Comparison of ENCODE assay signal across 8 cellular contexts in the genomic region with DNA sequence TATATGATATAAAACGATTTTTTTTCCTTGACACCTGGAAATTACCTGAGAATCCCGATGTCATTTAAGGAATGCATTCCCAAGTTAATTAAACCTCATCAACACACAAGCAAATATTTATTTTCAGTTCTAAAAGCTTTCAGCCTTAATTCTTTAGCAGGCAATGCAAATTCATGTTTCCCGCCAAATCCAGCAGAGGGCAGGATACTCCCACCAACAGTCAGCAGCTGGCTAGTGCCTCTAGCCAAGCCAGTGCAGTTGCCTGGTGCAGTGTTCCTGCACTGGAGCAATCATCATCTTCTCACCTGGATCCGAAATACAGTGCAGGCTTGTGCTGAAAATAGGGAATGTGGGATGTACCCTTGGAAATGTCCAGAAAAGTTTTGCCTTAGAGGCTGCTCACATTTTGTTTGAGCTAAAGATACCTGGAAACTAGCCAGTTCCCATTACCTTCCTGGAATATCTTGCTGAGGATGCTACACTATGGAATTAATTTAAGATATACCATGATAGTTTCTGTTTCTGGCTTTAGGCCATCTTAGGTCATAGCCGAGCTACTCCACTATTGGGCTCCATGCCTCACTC. TPM values are rescaled to one million over a fixed set of nuclear protein-coding genes. Genes with fewer than 3 reads are reported as not detected.
DNase-seq lines count a peak whose midpoint lies in the region; ATAC-seq and TF ChIP-seq lines count a peak whose summit lies in the region.

No MANE protein-coding gene starts in this region.

- CTCF ChIA-PET in activated CD8-positive, alpha-beta memory T cell treated with anti-CD3 and anti-CD28 coated beads, Interleukin-2, amount 10 ng/mL, durations not matched to agents 7 days and 5 days (lab: Charles Lee) = interaction anchor here (0.6 to 8.0 kb wide), 39 partner anchors 9 to 801 kb away, joined by 3 to 109 read pairs (median 4); a partner anchor contains a TSS

- peak; percentile 69 for TF ChIP-seq CTCF in endothelial cell (IDR thresholded peaks at IDR 0.05; ENCODE audit: unreplicated experiment)

- peaks cover 63% of the 10 kb centered on the region for H3K4me1 Mint-ChIP-seq in activated CD8-positive, alpha-beta memory T cell treated with anti-CD3 and anti-CD28 coated beads, Interleukin-2, amount 10 ng/mL, durations not matched to agents 7 days and 5 days
- H3K4me1 Mint-ChIP-seq in endothelial cell (ENCODE audit: unreplicated experiment) = no peaks in the 10 kb centered on the region
- H3K4me1 Mint-ChIP-seq in stimulated activated memory B cell treated with anti-CD40 and anti-IgM and Interleukin-4, amounts not matched to agents 10 μg/mL and 1 μg/mL and 100 μg/mL, for 72 hours = peaks cover 21% of the 10 kb centered on the region

- DNase-seq in D341Med (ENCODE audit: low spot score) (peak; percentile 77), NCI-H82 (lab: John Stamatoyannopoulos, UW) (peak; percentile 80), endothelial cell (ENCODE audit: low spot score) (peak; percentile 67), myocyte (ENCODE audit: low read depth) (peak; percentile 81)
- DNase-seq in activated CD8-positive, alpha-beta memory T cell treated with anti-CD3 and anti-CD28 coated beads, Interleukin-2, amount 10 ng/mL, durations not matched to agents 7 days and 5 days = peak; percentile 86

- no peaks in the 10 kb centered on the region for H3K9me3 Mint-ChIP-seq in activated CD8-positive, alpha-beta memory T cell treated with anti-CD3 and anti-CD28 coated beads, Interleukin-2, amount 10 ng/mL, durations not matched to agents 7 days and 5 days (ENCODE audit: low read depth)
- no peaks in the 10 kb centered on the region for H3K9me3 Mint-ChIP-seq in endothelial cell (ENCODE audit: unreplicated experiment)
- no peaks in the 10 kb centered on the region for H3K9me3 Mint-ChIP-seq in stimulated activated memory B cell treated with anti-CD40 and anti-IgM and Interleukin-4, amounts not matched to agents 10 μg/mL and 1 μg/mL and 100 μg/mL, for 72 hours

- no peaks in the 10 kb centered on the region for H3K36me3 Mint-ChIP-seq in activated CD8-positive, alpha-beta memory T cell treated with anti-CD3 and anti-CD28 coated beads, Interleukin-2, amount 10 ng/mL, durations not matched to agents 7 days and 5 days
- no peaks in the 10 kb centered on the region for H3K36me3 Mint-ChIP-seq in endothelial cell (ENCODE audit: low read depth, unreplicated experiment)
- no peaks in the 10 kb centered on the region for H3K36me3 Mint-ChIP-seq in stimulated activated memory B cell treated with anti-CD40 and anti-IgM and Interleukin-4, amounts not matched to agents 10 μg/mL and 1 μg/mL and 100 μg/mL, for 72 hours

- no peak overlapping the region for H3K27ac Mint-ChIP-seq in activated CD8-positive, alpha-beta memory T cell treated with anti-CD3 and anti-CD28 coated beads, Interleukin-2, amount 10 ng/mL, durations not matched to agents 7 days and 5 days
- H3K27ac Mint-ChIP-seq in endothelial cell (ENCODE audit: unreplicated experiment) = no peak overlapping the region
- peak overlapping the region; percentile 7 for H3K27ac Mint-ChIP-seq in stimulated activated memory B cell treated with anti-CD40 and anti-IgM and Interleukin-4, amounts not matched to agents 10 μg/mL and 1 μg/mL and 100 μg/mL, for 72 hours

- peak; percentile 95 for ATAC-seq in GM19452 (IDR thresholded peaks at IDR 0.05; ENCODE audit: unreplicated experiment)
- peak; percentile 75 for ATAC-seq in HG03457 (IDR thresholded peaks at IDR 0.05; ENCODE audit: unreplicated experiment)
- ATAC-seq in activated CD8-positive, alpha-beta memory T cell treated with anti-CD3 and anti-CD28 coated beads, Interleukin-2, amount 10 ng/mL, durations not matched to agents 7 days and 5 days = peak; percentile 91
- peak; percentile 82 for ATAC-seq in stimulated activated memory B cell treated with anti-CD40 and anti-IgM and Interleukin-4, amounts not matched to agents 10 μg/mL and 1 μg/mL and 100 μg/mL, for 72 hours

- no peaks in the 10 kb centered on the region for H3K27me3 Mint-ChIP-seq in activated CD8-positive, alpha-beta memory T cell treated with anti-CD3 and anti-CD28 coated beads, Interleukin-2, amount 10 ng/mL, durations not matched to agents 7 days and 5 days
- peaks cover 3% of the 10 kb centered on the region for H3K27me3 Mint-ChIP-seq in endothelial cell (ENCODE audit: unreplicated experiment)
- no peaks in the 10 kb centered on the region for H3K27me3 Mint-ChIP-seq in stimulated activated memory B cell treated with anti-CD40 and anti-IgM and Interleukin-4, amounts not matched to agents 10 μg/mL and 1 μg/mL and 100 μg/mL, for 72 hours

- H3K4me3 Mint-ChIP-seq in activated CD8-positive, alpha-beta memory T cell treated with anti-CD3 and anti-CD28 coated beads, Interleukin-2, amount 10 ng/mL, durations not matched to agents 7 days and 5 days = no peak overlapping the region
- no peak overlapping the region for H3K4me3 Mint-ChIP-seq in endothelial cell (ENCODE audit: unreplicated experiment)
- no peak overlapping the region for H3K4me3 Mint-ChIP-seq in stimulated activated memory B cell treated with anti-CD40 and anti-IgM and Interleukin-4, amounts not matched to agents 10 μg/mL and 1 μg/mL and 100 μg/mL, for 72 hours

RNA-seq across cellular contexts. Expression of a gene that starts 48.4 kb away (rescaled TPM):
- 100 to 1,000 TPM; 231 to 343 TPM for total RNA-seq in activated CD8-positive, alpha-beta memory T cell treated with anti-CD3 and anti-CD28 coated beads, Interleukin-2, amount 10 ng/mL, durations not matched to agents 7 days and 5 days
- total RNA-seq in endothelial cell (ENCODE audit: unreplicated experiment) = not detected
- 1.9 and 2.4 TPM in 2 replicates for total RNA-seq in myocyte
- polyA plus RNA-seq in myocyte (2012) = 0.08 TPM

Comparison
In these comparisons a context has a peak if more than half of its experiments do, and no peak if none do; other contexts are left out.
1. Peak in every context shown above with its lines: DNase-seq and ATAC-seq.
2. RNA of a gene that starts 48.4 kb away (total RNA-seq): 231 to 343 TPM in activated CD8-positive, alpha-beta memory T cell treated with anti-CD3 and anti-CD28 coated beads, Interleukin-2, amount 10 ng/mL, durations not matched to agents 7 days and 5 days; 1.9 to 2.4 TPM in myocyte and not detected in endothelial cell (single experiment); every median in the first group is over 10 times any median in the second.